ENCODE assay signal across 8 cellular contexts in genomic region chr3:8963137-8963853, GRCh38. TPM values are rescaled to one million over a fixed set of nuclear protein-coding genes. Genes with fewer than 3 reads are reported as not detected.
DNase-seq lines count a peak whose midpoint lies in the region; ATAC-seq and TF ChIP-seq lines count a peak whose summit lies in the region.

Gene RAD18, minus strand, starts transcription at chr3:8963472. Its CDS starts 87 bp downstream, at chr3:8963385.

- H3K9me3 Mint-ChIP-seq in progenitor cell of endocrine pancreas (ENCODE audit: low read depth): no peaks in the 10 kb centered on the region

- TF ChIP-seq CTCF in progenitor cell of endocrine pancreas (IDR thresholded peaks at IDR 0.05; ENCODE audit: unreplicated experiment): no peak

- DNase-seq in NCI-H1694 (lab: John Stamatoyannopoulos, UW) (peak; percentile 36), amniotic epithelial cell (ENCODE audit: low read depth) (peak; percentile 81), left cardiac atrium (peak; percentile 93), progenitor cell of endocrine pancreas (ENCODE audit: low spot score, unreplicated experiment) (peak; percentile 91), ureter (ENCODE audit: low spot score) (peak; percentile 93)

- H3K4me3 Mint-ChIP-seq in progenitor cell of endocrine pancreas (ENCODE audit: low read depth): peak within 1 kb of the TSS; percentile 97

- no peaks in the 10 kb centered on the region for H3K36me3 Mint-ChIP-seq in progenitor cell of endocrine pancreas (ENCODE audit: insufficient read depth)

- ATAC-seq in HG02870 (IDR thresholded peaks at IDR 0.05; ENCODE audit: unreplicated experiment) (peak; percentile 72), left cardiac atrium (peak; percentile 96 to 98)

- peak within 1 kb of the TSS; percentile 88 for H3K27ac Mint-ChIP-seq in progenitor cell of endocrine pancreas

- intact Hi-C loops in T-helper 1 cell treated with Interleukin-12 subunit alpha and Interleukin-12 subunit beta and Interleukin-4 antibody, amounts not matched to agents 30 ng/mL and 1 ng/mL, for 36 hours (cut with micrococcal nuclease): loop anchor here (1.0 to 5.0 kb wide), 15 partner anchors 8 to 1154 kb away; partner anchors contain the start of genes BRPF1, CRELD1, EMC3 and FANCD2
- intact Hi-C loops in left cardiac atrium (cut with DNase I): loop anchor here in 1 of 2 donors (10.0 kb wide), 1 partner anchor 472 kb away; no protein-coding TSS in a partner anchor

- H3K4me1 Mint-ChIP-seq in progenitor cell of endocrine pancreas (ENCODE audit: low read depth): peaks cover 31% of the 10 kb centered on the region

- peaks cover 4% of the 10 kb centered on the region for H3K27me3 Mint-ChIP-seq in progenitor cell of endocrine pancreas

- peak; percentile 64 for TF ChIP-seq POLR2A in GM15510 (IDR thresholded peaks at IDR 0.05; ENCODE audit: borderline replicate concordance, extremely low read depth, insufficient read length)

RNA-seq across cellular contexts. Expression of gene RAD18, which starts in this region (rescaled TPM):
- 33.1 and 35.8 TPM in 2 replicates for total RNA-seq in T-helper 1 cell treated with Interleukin-12 subunit alpha and Interleukin-12 subunit beta and Interleukin-4 antibody, amounts not matched to agents 30 ng/mL and 1 ng/mL, for 36 hours
- 10 to 100 TPM in 1 of 2 donors, 1 to 10 TPM in 1; 4.2 to 13.5 TPM for total RNA-seq in left cardiac atrium
- total RNA-seq in progenitor cell of endocrine pancreas: 14.3 and 14.4 TPM in 2 replicates
- total RNA-seq in ureter: 9.4 TPM

Comparison
In these comparisons a context has a peak if more than half of its experiments do, and no peak if none do; other contexts are left out.
1. Peak in every context shown above with its lines: DNase-seq and ATAC-seq.
2. DNase-seq: peak in every context shown above with its lines; median percentile 93 in left cardiac atrium; 93 in ureter; 91 in progenitor cell of endocrine pancreas; 81 in amniotic epithelial cell; 36 in NCI-H1694.